ENCODE assay signal across 22 cellular contexts in genomic region chr17:57279432-57279831, GRCh38.
"Had no signal": no experiment of that assay in that cellular context is flagged by ENCODE, and none has a peak within 500 bp of the region (broad histone marks: within the 10 kb centered on the region; RNA-seq: fewer than 3 reads in every experiment).

No MANE protein-coding gene starts in this region.

- H3K27me3 Mint-ChIP-seq: activated naive CD8-positive, alpha-beta T cell treated with anti-CD3 and anti-CD28 coated beads for 36 hours; naive thymus-derived CD8-positive, alpha-beta T cell; stimulated activated memory B cell treated with anti-CD40 and anti-IgM and Interleukin-4, amounts not matched to agents 10 μg/mL and 1 μg/mL and 100 μg/mL, for 72 hours had no signal

- H3K4me3 Mint-ChIP-seq: activated naive CD8-positive, alpha-beta T cell treated with anti-CD3 and anti-CD28 coated beads for 36 hours; dendritic cell treated with granulocyte-macrophage colony-stimulating factor and Interleukin-4, amounts not matched to agents 40 ng/mL and 50 ng/mL, for 4 days; stimulated activated memory B cell treated with anti-CD40 and anti-IgM and Interleukin-4, amounts not matched to agents 10 μg/mL and 1 μg/mL and 100 μg/mL, for 72 hours had no signal

- DNase-seq: activated CD4-positive, alpha-beta T cell treated with anti-CD3 and anti-CD28 coated beads for 1 hour; activated CD4-positive, alpha-beta T cell treated with anti-CD3 and anti-CD28 coated beads, Interleukin-2, amount 50 U/mL, for 4 hours; activated naive CD4-positive, alpha-beta T cell; activated naive CD8-positive, alpha-beta T cell treated with anti-CD3 and anti-CD28 coated beads for 36 hours; activated T-cell treated with anti-CD3 and anti-CD28 coated beads for 4 hours; effector CD8-positive, alpha-beta T cell; heart left ventricle; kidney; left ventricle myocardium superior; mesendoderm; naive thymus-derived CD8-positive, alpha-beta T cell; pancreas; stimulated activated CD4-positive, alpha-beta T cell treated with anti-CD3 and anti-CD28 coated beads, Interleukin-4, amount 100 ng/mL, for 24 hours; T-helper 2 cell; upper lobe of right lung; WERI-Rb-1 had no signal

- H3K4me3 ChIP-seq: esophagus muscularis mucosa, gastroesophageal sphincter, heart left ventricle, pancreas, thoracic aorta, upper lobe of right lung had no signal

- ATAC-seq: gastroesophageal sphincter; heart left ventricle; left ventricle myocardium superior; naive thymus-derived CD8-positive, alpha-beta T cell; pancreas; sciatic nerve; stimulated activated memory B cell treated with anti-CD40 and anti-IgM and Interleukin-4, amounts not matched to agents 10 μg/mL and 1 μg/mL and 100 μg/mL, for 72 hours; upper lobe of right lung had no signal

- H3K27ac Mint-ChIP-seq: activated naive CD8-positive, alpha-beta T cell treated with anti-CD3 and anti-CD28 coated beads for 36 hours; dendritic cell treated with granulocyte-macrophage colony-stimulating factor and Interleukin-4, amounts not matched to agents 40 ng/mL and 50 ng/mL, for 4 days; stimulated activated memory B cell treated with anti-CD40 and anti-IgM and Interleukin-4, amounts not matched to agents 10 μg/mL and 1 μg/mL and 100 μg/mL, for 72 hours had no signal

- H3K9me3 Mint-ChIP-seq: activated naive CD8-positive, alpha-beta T cell treated with anti-CD3 and anti-CD28 coated beads for 36 hours; dendritic cell treated with granulocyte-macrophage colony-stimulating factor and Interleukin-4, amounts not matched to agents 40 ng/mL and 50 ng/mL, for 4 days; naive thymus-derived CD8-positive, alpha-beta T cell; stimulated activated memory B cell treated with anti-CD40 and anti-IgM and Interleukin-4, amounts not matched to agents 10 μg/mL and 1 μg/mL and 100 μg/mL, for 72 hours had no signal
